In the genomic region with DNA sequence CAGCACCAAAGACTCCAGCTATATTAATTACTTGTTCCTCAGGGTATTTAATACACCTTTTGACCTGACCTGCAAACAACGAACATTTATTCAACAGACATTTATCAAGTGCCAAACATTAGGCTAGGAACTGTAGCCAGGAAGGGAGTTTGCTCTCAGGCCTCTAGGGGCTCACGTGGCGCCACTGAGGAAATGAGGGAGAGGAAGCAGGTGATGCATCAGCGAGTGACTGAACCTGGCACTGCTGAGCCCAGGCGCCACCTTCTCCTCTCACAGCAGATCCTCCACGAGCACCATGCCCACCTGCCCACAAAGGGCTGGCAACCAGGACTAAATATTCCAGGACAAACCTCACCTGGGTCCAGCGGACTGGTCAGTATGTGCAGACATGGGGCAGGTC, we compare ENCODE assay signal across 8 cellular contexts. TPM values are rescaled to one million over a fixed set of nuclear protein-coding genes. Genes with fewer than 3 reads are reported as not detected.
DNase-seq lines count a peak whose midpoint lies in the region.

No MANE protein-coding gene starts in this region.

- no peak overlapping the region for H3K23ac ChIP-seq in trophoblast cell (ENCODE audit: low read length)

- H3K79me1 ChIP-seq in trophoblast cell (ENCODE audit: low read length), result peaks cover 16% of the 10 kb centered on the region

- no peak overlapping the region for H2BK5ac ChIP-seq in trophoblast cell (ENCODE audit: low read depth, low read length, poor library complexity)

- no CpG with 5 or more reads among the region's 7 CpGs for WGBS in trophoblast cell (ENCODE audit: extremely low coverage, insufficient coverage, insufficient read length)

- peaks cover 3% of the 10 kb centered on the region for H3K9me3 ChIP-seq in trophoblast cell (ENCODE audit: insufficient read depth, low read depth, low read length)

- no peak overlapping the region for H4K12ac ChIP-seq in trophoblast cell (ENCODE audit: low read depth, low read length)

- no peak overlapping the region for H3K4me2 ChIP-seq in trophoblast cell (ENCODE audit: low read length)

- no peak overlapping the region for H3K9ac ChIP-seq in trophoblast cell (ENCODE audit: low read length)

- H2BK12ac ChIP-seq in trophoblast cell (ENCODE audit: low read length), result peak overlapping the region; percentile 81

- H4K8ac ChIP-seq in trophoblast cell (ENCODE audit: low read depth, low read length), result peak overlapping the region; percentile 44

- no peak overlapping the region for H3K14ac ChIP-seq in trophoblast cell (ENCODE audit: low read length)

- H3K27ac ChIP-seq in trophoblast cell (ENCODE audit: low read depth, low read length), result no peak overlapping the region

- peak; percentile 29 for DNase-seq in stimulated activated CD4-positive, alpha-beta T cell treated with anti-CD3 and anti-CD28 coated beads, Interleukin-1b, Interleukin-23, amount 100 ng/mL, for 48 hours
- no peak for DNase-seq in stimulated activated CD4-positive, alpha-beta T cell treated with anti-CD3 and anti-CD28 coated beads, Interleukin-4, amount 100 ng/mL, for 24 hours
- peak; percentile 52 for DNase-seq in NCI-H1436 (lab: John Stamatoyannopoulos, UW)
- DNase-seq in dermis blood vessel endothelial cell, result peak; percentile 86
- DNase-seq in trophoblast cell, result peak in 1 of 2 donors; percentile 25
- no peak for DNase-seq in NCI-H1694 treated with DMSO at 0.1 percent for 48 hours (lab: John Stamatoyannopoulos, UW)
- DNase-seq in stimulated activated CD4-positive, alpha-beta T cell treated with anti-CD3 and anti-CD28 coated beads, Interleukin-4, amount 100 ng/mL, for 4 hours, result no peak
- DNase-seq in NCI-H345 treated with DMSO at 0.1 percent for 48 hours (lab: John Stamatoyannopoulos, UW; ENCODE audit: unreplicated experiment), result no peak

- H3K79me2 ChIP-seq in trophoblast cell (ENCODE audit: control insufficient read depth, insufficient read depth, low read length, poor library complexity), result peaks cover 6% of the 10 kb centered on the region

- H3K18ac ChIP-seq in trophoblast cell (ENCODE audit: low read length), result peak overlapping the region; percentile 62

- no peak overlapping the region for H4K91ac ChIP-seq in trophoblast cell (ENCODE audit: low read depth, low read length)

- no peaks in the 10 kb centered on the region for H3K27me3 ChIP-seq in trophoblast cell (ENCODE audit: insufficient read depth, low read length)

- peaks cover 14 to 27% of the 10 kb centered on the region in 2 experiments for H3K36me3 ChIP-seq in trophoblast cell (ENCODE audit: control insufficient read depth in 1 of 2, insufficient read depth in 2 of 2, low read length in 2 of 2)

- no peak overlapping the region for H2AFZ ChIP-seq in trophoblast cell (ENCODE audit: insufficient read depth, low read length, poor library complexity)

- no peak overlapping the region for H3K4me3 ChIP-seq in trophoblast cell (ENCODE audit: low read depth, low read length)

- H3K4ac ChIP-seq in trophoblast cell (ENCODE audit: low read depth, low read length), result peak overlapping the region; percentile 19

- H2BK120ac ChIP-seq in trophoblast cell (ENCODE audit: insufficient read depth, low read length, poor library complexity), result no peak overlapping the region

- H3K4me1 ChIP-seq in trophoblast cell (ENCODE audit: control insufficient read depth in 1 of 2, insufficient read depth in 2 of 2, low read length in 2 of 2), result peaks cover 20 to 24% of the 10 kb centered on the region in 2 experiments

- H2AK5ac ChIP-seq in trophoblast cell (ENCODE audit: low read length), result peak overlapping the region; percentile 94

RNA-seq across cellular contexts. Expression of gene SETD3, which starts 50.2 kb away (rescaled TPM):
- 69.8 and 82.7 TPM in 2 replicates for total RNA-seq in dermis blood vessel endothelial cell
- polyA plus RNA-seq in trophoblast cell (2013), result 81.6 and 81.8 TPM in 2 replicates

RNA-seq across cellular contexts. Expression of gene CCNK, which starts 50.7 kb away (rescaled TPM):
- total RNA-seq in dermis blood vessel endothelial cell, result 25.7 and 36.7 TPM in 2 replicates
- 105 TPM in 2 replicates for polyA plus RNA-seq in trophoblast cell (2013)

Comparison
In these comparisons a context has a peak if more than half of its experiments do, and no peak if none do; other contexts are left out.
1. DNase-seq: peak in stimulated activated CD4-positive, alpha-beta T cell treated with anti-CD3 and anti-CD28 coated beads, Interleukin-1b, Interleukin-23, amount 100 ng/mL, for 48 hours (single experiment), NCI-H1436 (single experiment) and dermis blood vessel endothelial cell (single experiment); none in stimulated activated CD4-positive, alpha-beta T cell treated with anti-CD3 and anti-CD28 coated beads, Interleukin-4, amount 100 ng/mL, for 24 hours (single experiment), NCI-H1694 treated with DMSO at 0.1 percent for 48 hours (single experiment), stimulated activated CD4-positive, alpha-beta T cell treated with anti-CD3 and anti-CD28 coated beads, Interleukin-4, amount 100 ng/mL, for 4 hours (0 of 2) and NCI-H345 treated with DMSO at 0.1 percent for 48 hours (single experiment).